14 cellular contexts compared by ENCODE assay signal in the genomic region with DNA sequence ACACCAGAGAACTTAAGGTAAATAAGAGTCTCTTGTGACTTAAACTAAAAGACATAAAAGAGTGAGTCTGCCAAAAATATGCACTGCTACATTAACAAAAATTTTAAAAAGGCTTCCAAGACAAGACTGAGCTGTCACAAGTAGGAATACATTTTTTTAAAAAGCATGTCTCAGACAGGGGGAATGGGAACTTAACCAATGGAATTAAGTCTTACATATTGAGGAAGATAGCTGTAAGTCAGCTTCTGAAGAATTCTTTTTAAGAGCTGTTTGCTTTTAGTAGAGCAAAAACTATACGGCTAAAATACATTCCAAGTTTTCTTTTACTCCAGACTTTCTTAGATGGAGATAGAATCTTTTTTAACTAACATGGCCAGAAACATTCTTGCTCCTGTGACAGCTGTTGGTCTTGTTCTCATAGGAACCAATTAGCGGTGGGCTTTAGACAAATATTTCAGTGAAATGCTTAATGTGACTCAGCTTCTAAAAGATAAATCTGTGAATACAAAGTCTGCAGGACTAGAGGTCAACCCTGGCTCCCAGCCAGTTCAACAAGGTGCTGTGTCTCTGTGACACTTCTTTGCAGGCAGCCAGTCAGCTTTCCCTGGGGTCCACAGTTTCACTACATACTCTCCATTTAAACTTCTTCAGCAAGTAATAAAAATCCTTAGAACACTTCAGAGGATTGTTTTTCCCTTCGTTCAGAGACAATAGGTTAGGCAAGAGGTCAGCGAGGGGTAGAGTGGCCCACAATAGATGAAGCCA.
DNase-seq lines count a peak whose midpoint lies in the region; ATAC-seq, FAIRE-seq and TF ChIP-seq lines count a peak whose summit lies in the region.
"Had no signal": no experiment of that assay in that cellular context is flagged by ENCODE, and none has a peak within 500 bp of the region (broad histone marks: within the 10 kb centered on the region; RNA-seq: fewer than 3 reads in every experiment).

No MANE protein-coding gene starts in this region.

- no peaks in the 10 kb centered on the region for H3K36me3 Mint-ChIP-seq in nephron progenitor cell (ENCODE audit: low read depth)
- H3K36me3 Mint-ChIP-seq in activated naive CD8-positive, alpha-beta T cell treated with anti-CD3 and anti-CD28 coated beads for 36 hours: no peaks in the 10 kb centered on the region

- H3K4me3 Mint-ChIP-seq in nephron progenitor cell: no peak overlapping the region
- no peak overlapping the region for H3K4me3 Mint-ChIP-seq in activated naive CD8-positive, alpha-beta T cell treated with anti-CD3 and anti-CD28 coated beads for 36 hours
- H3K4me3 Mint-ChIP-seq: T-helper 2 cell treated with Interferon-gamma antibody and Interleukin-4, amounts not matched to agents 5 μg/mL and 100 μg/mL, for 36 hours had no signal

- no peak for TF ChIP-seq CTCF in nephron progenitor cell (IDR thresholded peaks at IDR 0.05)

- H3K4me1 Mint-ChIP-seq in nephron progenitor cell: peaks cover 5% of the 10 kb centered on the region
- no peaks in the 10 kb centered on the region for H3K4me1 Mint-ChIP-seq in activated naive CD8-positive, alpha-beta T cell treated with anti-CD3 and anti-CD28 coated beads for 36 hours

- DNase-seq in AG08396 (ENCODE audit: low spot score) (peak; percentile 27), MV-4-11 (lab: John Stamatoyannopoulos, UW) (peak; percentile 47), fibroblast of peridontal ligament (ENCODE audit: extremely low read depth) (peak; percentile 70), nephron progenitor cell (no peak), urothelium cell line (ENCODE audit: low spot score) (no peak)
- DNase-seq in activated naive CD8-positive, alpha-beta T cell treated with anti-CD3 and anti-CD28 coated beads for 36 hours: no peak
- DNase-seq in effector CD4-positive, alpha-beta T cell: no peak
- DNase-seq: activated CD8-positive, alpha-beta memory T cell treated with anti-CD3 and anti-CD28 coated beads, Interleukin-2, amount 50 U/mL, for 48 hours; activated naive CD4-positive, alpha-beta T cell treated with Interleukin-2 at 50 U/mL for 16 hours; NCI-H1694; NCI-H345; SHP77 treated with DMSO at 0.1 percent for 48 hours had no signal

- ATAC-seq in GM19463 (IDR thresholded peaks at IDR 0.05; ENCODE audit: unreplicated experiment): no peak

- no peaks in the 10 kb centered on the region for H3K27me3 Mint-ChIP-seq in nephron progenitor cell (ENCODE audit: low read depth, poor library complexity)
- H3K27me3 Mint-ChIP-seq in activated naive CD8-positive, alpha-beta T cell treated with anti-CD3 and anti-CD28 coated beads for 36 hours: no peaks in the 10 kb centered on the region

- FAIRE-seq in urothelium cell line (lab: Jason Lieb, UNC): no peak

- H3K27ac Mint-ChIP-seq in nephron progenitor cell: peak overlapping the region; percentile 79
- no peak overlapping the region for H3K27ac Mint-ChIP-seq in activated naive CD8-positive, alpha-beta T cell treated with anti-CD3 and anti-CD28 coated beads for 36 hours
- H3K27ac Mint-ChIP-seq: T-helper 2 cell treated with Interferon-gamma antibody and Interleukin-4, amounts not matched to agents 5 μg/mL and 100 μg/mL, for 36 hours had no signal

- no peaks in the 10 kb centered on the region for H3K9me3 Mint-ChIP-seq in nephron progenitor cell
- peaks cover 1% of the 10 kb centered on the region for H3K9me3 Mint-ChIP-seq in activated naive CD8-positive, alpha-beta T cell treated with anti-CD3 and anti-CD28 coated beads for 36 hours
- H3K9me3 Mint-ChIP-seq: T-helper 2 cell treated with Interferon-gamma antibody and Interleukin-4, amounts not matched to agents 5 μg/mL and 100 μg/mL, for 36 hours had no signal

Comparison
In these comparisons a context has a peak if more than half of its experiments do, and no peak if none do; other contexts are left out.
1. DNase-seq: peak in AG08396 (single experiment), MV-4-11 (single experiment) and fibroblast of peridontal ligament (single experiment); none in nephron progenitor cell (single experiment), urothelium cell line (single experiment), activated naive CD8-positive, alpha-beta T cell treated with anti-CD3 and anti-CD28 coated beads for 36 hours (single experiment) and effector CD4-positive, alpha-beta T cell (single experiment).